Comparison of ENCODE assay signal across 19 cellular contexts in genomic region chr2:219565130-219566080, GRCh38. TPM values are rescaled to one million over a fixed set of nuclear protein-coding genes. Genes with fewer than 3 reads are reported as not detected.
"Had no signal": no experiment of that assay in that cellular context is flagged by ENCODE, and none has a peak within 500 bp of the region (broad histone marks: within the 10 kb centered on the region; RNA-seq: fewer than 3 reads in every experiment).

No MANE protein-coding gene starts in this region.

- H3K27ac ChIP-seq: body of pancreas, gastroesophageal sphincter, heart right ventricle, neural progenitor cell, pancreas, thyroid gland had no signal

- H3K9ac ChIP-seq: neural progenitor cell had no signal

- H3K9me3 Mint-ChIP-seq: activated CD4-positive, alpha-beta T cell treated with anti-CD3 and anti-CD28 coated beads, Interleukin-2, amount 10 ng/mL, durations not matched to agents 7 days and 5 days; stimulated activated memory B cell treated with anti-CD40 and anti-IgM and Interleukin-4, amounts not matched to agents 10 μg/mL and 1 μg/mL and 100 μg/mL, for 72 hours had no signal

- DNase-seq: activated CD4-positive, alpha-beta T cell treated with anti-CD3 and anti-CD28 coated beads, Interleukin-2, amount 10 ng/mL, durations not matched to agents 7 days and 5 days; activated CD4-positive, CD25-positive, alpha-beta regulatory T cell; activated CD8-positive, alpha-beta memory T cell treated with anti-CD3 and anti-CD28 coated beads for 24 hours; activated gamma-delta T cell treated with Interleukin-2 at 50 U/mL for 16 hours; amniotic stem cell; body of pancreas; caudate nucleus; heart right ventricle; naive B cell; pancreas; stimulated activated CD4-positive, alpha-beta T cell treated with anti-CD3 and anti-CD28 coated beads, Interleukin-2, amount 100 ng/mL, for 48 hours; T-helper 2 cell; thyroid gland had no signal

- H3K4me3 ChIP-seq: body of pancreas, gastroesophageal sphincter, heart right ventricle, neural progenitor cell, pancreas, thyroid gland had no signal

- H3K4me1 Mint-ChIP-seq: activated CD4-positive, alpha-beta T cell treated with anti-CD3 and anti-CD28 coated beads, Interleukin-2, amount 10 ng/mL, durations not matched to agents 7 days and 5 days; stimulated activated memory B cell treated with anti-CD40 and anti-IgM and Interleukin-4, amounts not matched to agents 10 μg/mL and 1 μg/mL and 100 μg/mL, for 72 hours had no signal

- H3K4me2 ChIP-seq: neural progenitor cell had no signal

- H3K4me3 Mint-ChIP-seq: activated CD4-positive, alpha-beta T cell treated with anti-CD3 and anti-CD28 coated beads, Interleukin-2, amount 10 ng/mL, durations not matched to agents 7 days and 5 days; activated naive CD8-positive, alpha-beta T cell; naive B cell; stimulated activated memory B cell treated with anti-CD40 and anti-IgM and Interleukin-4, amounts not matched to agents 10 μg/mL and 1 μg/mL and 100 μg/mL, for 72 hours had no signal

- ATAC-seq: body of pancreas; gastroesophageal sphincter; heart right ventricle; pancreas; stimulated activated memory B cell treated with anti-CD40 and anti-IgM and Interleukin-4, amounts not matched to agents 10 μg/mL and 1 μg/mL and 100 μg/mL, for 72 hours had no signal

- H3K27me3 ChIP-seq: body of pancreas, gastroesophageal sphincter, pancreas, thyroid gland had no signal

- H3K9me3 ChIP-seq: body of pancreas, gastroesophageal sphincter, heart right ventricle, pancreas, thyroid gland had no signal

- H3K36me3 Mint-ChIP-seq: activated naive CD8-positive, alpha-beta T cell; naive B cell; stimulated activated memory B cell treated with anti-CD40 and anti-IgM and Interleukin-4, amounts not matched to agents 10 μg/mL and 1 μg/mL and 100 μg/mL, for 72 hours had no signal

- H3K27ac Mint-ChIP-seq: activated CD4-positive, alpha-beta T cell treated with anti-CD3 and anti-CD28 coated beads, Interleukin-2, amount 10 ng/mL, durations not matched to agents 7 days and 5 days; activated naive CD8-positive, alpha-beta T cell; neural progenitor cell; stimulated activated memory B cell treated with anti-CD40 and anti-IgM and Interleukin-4, amounts not matched to agents 10 μg/mL and 1 μg/mL and 100 μg/mL, for 72 hours had no signal

- H3K36me3 ChIP-seq: neural progenitor cell had no signal

- H2AFZ ChIP-seq: neural progenitor cell had no signal

RNA-seq across cellular contexts. Expression of gene OBSL1, which starts 5.9 kb away (rescaled TPM):
- total RNA-seq: activated CD4-positive, alpha-beta T cell treated with anti-CD3 and anti-CD28 coated beads, Interleukin-2, amount 10 ng/mL, durations not matched to agents 7 days and 5 days had no signal

RNA-seq across cellular contexts. Expression of gene INHA, which starts 6.7 kb away (rescaled TPM):
- total RNA-seq: activated CD4-positive, alpha-beta T cell treated with anti-CD3 and anti-CD28 coated beads, Interleukin-2, amount 10 ng/mL, durations not matched to agents 7 days and 5 days; lung microvascular endothelial cell; mononuclear cell had no signal

RNA-seq across cellular contexts. Expression of gene TMEM198, which starts 21.6 kb away (rescaled TPM):
- total RNA-seq: lung microvascular endothelial cell, mononuclear cell had no signal
